ENCODE assay signal across 16 cellular contexts in genomic region chr6:121485359-121485809, GRCh38. TPM values are rescaled to one million over a fixed set of nuclear protein-coding genes. Genes with fewer than 3 reads are reported as not detected.
A peak's percentile ranks its signal among the peaks of the same experiment; 100 is the strongest.
DNase-seq lines count a peak whose midpoint lies in the region; ATAC-seq and TF ChIP-seq lines count a peak whose summit lies in the region.
"Had no signal": no experiment of that assay in that cellular context is flagged by ENCODE, and none has a peak within 500 bp of the region (broad histone marks: within the 10 kb centered on the region; RNA-seq: fewer than 3 reads in every experiment).

No MANE protein-coding gene starts in this region.

- no peaks in the 10 kb centered on the region for H3K4me1 ChIP-seq in adipocyte (ENCODE audit: control insufficient read depth, insufficient read depth, low read length)

- no peaks in the 10 kb centered on the region for H3K27me3 Mint-ChIP-seq in naive thymus-derived CD8-positive, alpha-beta T cell
- H3K27me3 Mint-ChIP-seq: IgD-negative memory B cell had no signal

- ATAC-seq in naive thymus-derived CD8-positive, alpha-beta T cell, result no peak
- ATAC-seq in activated CD4-positive, CD25-positive, alpha-beta regulatory T cell treated with anti-CD3 and anti-CD28 coated beads, Interleukin-2, amount 50 U/mL, for 24 hours, result no peak
- no peak for ATAC-seq in GM19452 (IDR thresholded peaks at IDR 0.05; ENCODE audit: unreplicated experiment)
- ATAC-seq: activated T-cell treated with anti-CD3 and anti-CD28 coated beads, Interleukin-2, amount 50 U/mL, for 72 hours; right cardiac atrium had no signal

- no peaks in the 10 kb centered on the region for H3K4me1 Mint-ChIP-seq in naive thymus-derived CD8-positive, alpha-beta T cell
- H3K4me1 Mint-ChIP-seq: IgD-negative memory B cell, nephron had no signal

- no peak overlapping the region for H3K4me3 Mint-ChIP-seq in naive thymus-derived CD8-positive, alpha-beta T cell
- H3K4me3 Mint-ChIP-seq: activated CD4-positive, alpha-beta memory T cell treated with anti-CD3 and anti-CD28 coated beads for 36 hours; activated T-cell treated with anti-CD3 and anti-CD28 coated beads, Interleukin-2, amount 50 U/mL, for 72 hours; IgD-negative memory B cell; nephron had no signal

- POLR2A ChIA-PET in naive thymus-derived CD8-positive, alpha-beta T cell (lab: Charles Lee), result no interaction called here

- no peaks in the 10 kb centered on the region for H3K9me3 Mint-ChIP-seq in naive thymus-derived CD8-positive, alpha-beta T cell
- H3K9me3 Mint-ChIP-seq: activated CD4-positive, alpha-beta memory T cell treated with anti-CD3 and anti-CD28 coated beads for 36 hours; activated T-cell treated with anti-CD3 and anti-CD28 coated beads, Interleukin-2, amount 50 U/mL, for 72 hours; nephron had no signal

- no peak for TF ChIP-seq CTCF in fibroblast of the aortic adventitia (IDR thresholded peaks at IDR 0.05; ENCODE audit: insufficient read depth, low read length)

- DNase-seq in NCI-H82 (lab: John Stamatoyannopoulos, UW) (peak; percentile 54), NCI-H82 treated with DMSO at 0.1 percent for 48 hours (lab: John Stamatoyannopoulos, UW; ENCODE audit: unreplicated experiment) (no peak), adipocyte (ENCODE audit: low read depth) (peak; percentile 10), fibroblast of the aortic adventitia (ENCODE audit: low read depth) (peak; percentile 13), stromal cell of bone marrow (ENCODE audit: low read depth) (peak; percentile 49)
- DNase-seq in naive thymus-derived CD8-positive, alpha-beta T cell, result no peak
- DNase-seq: activated CD4-positive, alpha-beta memory T cell treated with anti-CD3 and anti-CD28 coated beads for 36 hours; activated T-cell treated with anti-CD3 and anti-CD28 coated beads, Interleukin-2, amount 50 U/mL, for 72 hours; NCI-H1092; right cardiac atrium; stimulated activated CD4-positive, alpha-beta T cell treated with anti-CD3 and anti-CD28 coated beads, Interleukin-4, amount 100 ng/mL, for 1 hour had no signal

- H3K27ac Mint-ChIP-seq in naive thymus-derived CD8-positive, alpha-beta T cell, result no peak overlapping the region
- H3K27ac Mint-ChIP-seq: activated CD4-positive, alpha-beta memory T cell treated with anti-CD3 and anti-CD28 coated beads for 36 hours; activated T-cell treated with anti-CD3 and anti-CD28 coated beads, Interleukin-2, amount 50 U/mL, for 72 hours; IgD-negative memory B cell; nephron had no signal

- no peaks in the 10 kb centered on the region for H3K36me3 ChIP-seq in adipocyte (ENCODE audit: control insufficient read depth, insufficient read depth, low read length, severe bottlenecking)
- H3K36me3 ChIP-seq: esophagus muscularis mucosa had no signal

- no peaks in the 10 kb centered on the region for H3K9me3 ChIP-seq in adipocyte (ENCODE audit: control insufficient read depth, low read length)
- H3K9me3 ChIP-seq: esophagus muscularis mucosa had no signal

- no peaks in the 10 kb centered on the region for H3K36me3 Mint-ChIP-seq in naive thymus-derived CD8-positive, alpha-beta T cell
- H3K36me3 Mint-ChIP-seq: activated CD4-positive, alpha-beta memory T cell treated with anti-CD3 and anti-CD28 coated beads for 36 hours; IgD-negative memory B cell had no signal

- H3K9ac ChIP-seq in adipocyte (ENCODE audit: low read length), result no peak overlapping the region

- H3K27me3 ChIP-seq in adipocyte (replicated peaks; ENCODE audit: control insufficient read depth, insufficient read depth, low read length), result no peaks in the 10 kb centered on the region
- H3K27me3 ChIP-seq: esophagus muscularis mucosa had no signal

- H3K4me3 ChIP-seq in adipocyte (ENCODE audit: low read length), result no peak overlapping the region
- H3K4me3 ChIP-seq in fibroblast of the aortic adventitia (ENCODE audit: low read depth, low read length), result no peak overlapping the region
- H3K4me3 ChIP-seq: esophagus muscularis mucosa had no signal

RNA-seq across cellular contexts. Expression of gene GJA1, which starts 49.9 kb away (rescaled TPM):
- 245 and 251 TPM in 2 replicates for total RNA-seq in fibroblast of the aortic adventitia (ENCODE audit: low replicate concordance)
- not detected for total RNA-seq in naive thymus-derived CD8-positive, alpha-beta T cell
- not detected for polyA plus RNA-seq in naive thymus-derived CD8-positive, alpha-beta T cell
- total RNA-seq: activated CD4-positive, alpha-beta memory T cell treated with anti-CD3 and anti-CD28 coated beads for 36 hours had no signal
- polyA plus RNA-seq: IgD-negative memory B cell had no signal

Comparison
In these comparisons a context has a peak if more than half of its experiments do, and no peak if none do; other contexts are left out.
1. DNase-seq: peak in NCI-H82 (single experiment), adipocyte (single experiment), fibroblast of the aortic adventitia (single experiment) and stromal cell of bone marrow (single experiment); none in NCI-H82 treated with DMSO at 0.1 percent for 48 hours (single experiment) and naive thymus-derived CD8-positive, alpha-beta T cell (0 of 10).
2. RNA of gene GJA1, which starts 49.9 kb away (total RNA-seq): 245 to 251 TPM in fibroblast of the aortic adventitia; not detected in naive thymus-derived CD8-positive, alpha-beta T cell; every median in the first group is over 100 times any median in the second.